In genomic region chr2:196160101-196160500, GRCh38 we compare ENCODE assay signal across 8 cellular contexts. TPM values are rescaled to one million over a fixed set of nuclear protein-coding genes. Genes with fewer than 3 reads are reported as not detected.
DNase-seq lines count a peak whose midpoint lies in the region; ATAC-seq and TF ChIP-seq lines count a peak whose summit lies in the region.

No MANE protein-coding gene starts in this region.

- peak overlapping the region in 1 of 2 donors; percentile 1 for H3K4me3 ChIP-seq in CD4-positive, alpha-beta memory T cell (ENCODE audit: low read length in 2 of 2)
- H3K4me3 ChIP-seq in RWPE2 (ENCODE audit: severe bottlenecking) = no peak overlapping the region

- H3K4me1 ChIP-seq in CD4-positive, alpha-beta memory T cell (ENCODE audit: insufficient read depth, low read length) = peaks cover 96% of the 10 kb centered on the region
- H3K4me1 ChIP-seq in RWPE2 (ENCODE audit: insufficient read depth, poor library complexity, severe bottlenecking) = peaks cover 30% of the 10 kb centered on the region

- peak overlapping the region; percentile 92 to 98 (median 96) for H3K27ac Mint-ChIP-seq in CD4-positive, alpha-beta memory T cell
- H3K27ac Mint-ChIP-seq in chondrocyte (ENCODE audit: unreplicated experiment) (peak overlapping the region; percentile 36), mesothelial cell of epicardium (peak overlapping the region; percentile 53)

- H3K4me1 Mint-ChIP-seq in CD4-positive, alpha-beta memory T cell = peaks cover 38 to 93% (median 59%) of the 10 kb centered on the region in 4 donors
- H3K4me1 Mint-ChIP-seq in chondrocyte (ENCODE audit: low read depth) (peaks cover 46% of the 10 kb centered on the region), mesothelial cell of epicardium (peaks cover 15% of the 10 kb centered on the region)

- TF ChIP-seq CTCF in RWPE2 (IDR thresholded peaks at IDR 0.05; ENCODE audit: poor library complexity, severe bottlenecking) = no peak
- no peak for TF ChIP-seq CTCF in chondrocyte (IDR thresholded peaks at IDR 0.05)
- TF ChIP-seq CTCF in mesothelial cell of epicardium (IDR thresholded peaks at IDR 0.05; ENCODE audit: unreplicated experiment) = no peak

- CTCF ChIA-PET in CD4-positive, alpha-beta memory T cell (lab: Charles Lee; ENCODE audit: partially characterized antibody) = interaction anchor here (0.6 to 11.8 kb wide), 7 partner anchors 9 to 117 kb away, joined by 3 to 93 read pairs (median 4); no protein-coding TSS in a partner anchor

- ATAC-seq in GM19328 (IDR thresholded peaks at IDR 0.05; ENCODE audit: unreplicated experiment) (peak; percentile 75), HG03175 (IDR thresholded peaks at IDR 0.05; ENCODE audit: unreplicated experiment) (peak; percentile 73), RWPE2 (ENCODE audit: low read depth) (peak; percentile 98)

- no peaks in the 10 kb centered on the region for H3K9me3 ChIP-seq in CD4-positive, alpha-beta memory T cell (ENCODE audit: control insufficient read depth in 1 of 2, low read length in 2 of 2)
- H3K9me3 ChIP-seq in RWPE2 (ENCODE audit: severe bottlenecking) = no peaks in the 10 kb centered on the region

- intact Hi-C loops in CD4-positive, alpha-beta memory T cell (cut with micrococcal nuclease) = loop anchor here (1.0 to 10.0 kb wide), 6 partner anchors 10 to 1035 kb away; no protein-coding TSS in a partner anchor
- intact Hi-C loops in posterior vena cava (cut with DNase I) = no loop called here

- peaks cover 23% of the 10 kb centered on the region for H3K36me3 ChIP-seq in CD4-positive, alpha-beta memory T cell (ENCODE audit: insufficient read depth, low read length)
- H3K36me3 ChIP-seq in RWPE2 (ENCODE audit: low read depth) = peaks cover 67% of the 10 kb centered on the region

- peak overlapping the region; percentile 62 to 90 (median 78) for H3K4me3 Mint-ChIP-seq in CD4-positive, alpha-beta memory T cell
- H3K4me3 Mint-ChIP-seq in chondrocyte (ENCODE audit: unreplicated experiment) = no peak overlapping the region
- H3K4me3 Mint-ChIP-seq in mesothelial cell of epicardium = no peak overlapping the region

- H3K27ac ChIP-seq in CD4-positive, alpha-beta memory T cell (ENCODE audit: low read depth, low read length) = peak overlapping the region; percentile 95
- H3K27ac ChIP-seq in RWPE2 (ENCODE audit: poor library complexity, severe bottlenecking) = peak overlapping the region; percentile 55

- H3K27me3 ChIP-seq in CD4-positive, alpha-beta memory T cell (ENCODE audit: insufficient read depth, low read length) = no peaks in the 10 kb centered on the region
- no peaks in the 10 kb centered on the region for H3K27me3 ChIP-seq in RWPE2 (ENCODE audit: insufficient read depth, poor library complexity, severe bottlenecking)

- H3K27me3 Mint-ChIP-seq in CD4-positive, alpha-beta memory T cell = no peaks in the 10 kb centered on the region
- H3K27me3 Mint-ChIP-seq in chondrocyte (ENCODE audit: low read depth) = no peaks in the 10 kb centered on the region
- no peaks in the 10 kb centered on the region for H3K27me3 Mint-ChIP-seq in mesothelial cell of epicardium (ENCODE audit: low read depth)

- peak; percentile 86 to 90 (median 87) for DNase-seq in CD4-positive, alpha-beta memory T cell
- no peak for DNase-seq in RWPE2 (ENCODE audit: low spot score)
- DNase-seq in chondrocyte (ENCODE audit: low spot score) = no peak
- DNase-seq in mesothelial cell of epicardium (ENCODE audit: low spot score in 2 of 2, unreplicated experiment in 2 of 2) = no peak
- DNase-seq in ecto neural progenitor cell (ENCODE audit: low spot score) = no peak
- DNase-seq in posterior vena cava (ENCODE audit: low spot score) = no peak

- peaks cover 50 to 80% of the 10 kb centered on the region in 2 donors for H3K36me3 Mint-ChIP-seq in CD4-positive, alpha-beta memory T cell
- H3K36me3 Mint-ChIP-seq in chondrocyte (ENCODE audit: low read depth) (peaks cover 9% of the 10 kb centered on the region), mesothelial cell of epicardium (peaks cover 18% of the 10 kb centered on the region)

- POLR2A ChIA-PET in CD4-positive, alpha-beta memory T cell (lab: Charles Lee; ENCODE audit: partially characterized antibody) = interaction anchor here (0.6 to 12.1 kb wide), 20 partner anchors 8 to 118 kb away, joined by 3 to 194 read pairs (median 7); partner anchors contain the start of gene STK17B

- H3K9me3 Mint-ChIP-seq in CD4-positive, alpha-beta memory T cell = no peaks in the 10 kb centered on the region
- no peaks in the 10 kb centered on the region for H3K9me3 Mint-ChIP-seq in chondrocyte (ENCODE audit: low read depth)
- H3K9me3 Mint-ChIP-seq in mesothelial cell of epicardium = no peaks in the 10 kb centered on the region

RNA-seq across cellular contexts. Expression of gene STK17B, which starts 11.3 kb away (rescaled TPM):
- total RNA-seq in CD4-positive, alpha-beta memory T cell = 100 to 1,000 TPM; 234 to 243 TPM
- 10 to 100 TPM; 79.7 to 93.1 TPM for polyA plus RNA-seq in CD4-positive, alpha-beta memory T cell
- total RNA-seq in chondrocyte (35.4 to 50.2 TPM (median 37.2 TPM) in 3 replicates), mesothelial cell of epicardium (35.2 to 36.5 TPM (median 35.6 TPM) in 3 replicates), posterior vena cava (10 to 100 TPM; 23.3 to 31.8 TPM)

Comparison
In these comparisons a context has a peak if more than half of its experiments do, and no peak if none do; other contexts are left out.
1. DNase-seq: peak in CD4-positive, alpha-beta memory T cell (5 of 5); none in RWPE2 (single experiment), chondrocyte (single experiment), mesothelial cell of epicardium (0 of 2), ecto neural progenitor cell (single experiment) and posterior vena cava (single experiment).
2. H3K27ac Mint-ChIP-seq: peak in every context shown above with its lines; median percentile 96 in CD4-positive, alpha-beta memory T cell; 53 in mesothelial cell of epicardium; 36 in chondrocyte.
3. H3K4me3 Mint-ChIP-seq: peak in CD4-positive, alpha-beta memory T cell (8 of 8); none in chondrocyte (single experiment) and mesothelial cell of epicardium (single experiment).
4. Peak in every context shown above with its lines, with median percentiles within 50 percentile points of each other: ATAC-seq.